ENCODE assay signal across 8 cellular contexts in the genomic region with DNA sequence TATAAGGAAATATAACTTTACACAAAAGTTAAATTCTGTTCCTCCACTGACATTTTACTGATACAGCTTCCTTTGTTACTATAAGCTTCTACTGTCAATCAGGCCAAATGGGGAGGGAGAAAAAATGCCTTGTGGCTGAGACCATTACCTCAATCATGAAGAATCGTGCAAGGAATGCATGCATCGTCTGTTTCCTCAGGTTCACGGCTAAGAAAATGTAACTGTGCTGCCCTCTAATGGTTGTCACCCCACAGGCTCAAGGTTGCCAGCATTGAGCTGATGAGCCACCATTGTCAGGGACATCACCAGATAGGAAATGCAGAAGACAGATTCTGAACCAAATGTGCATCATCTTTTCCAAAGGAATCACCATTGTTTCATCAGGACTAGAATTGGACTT.
DNase-seq lines count a peak whose midpoint lies in the region; ATAC-seq and TF ChIP-seq lines count a peak whose summit lies in the region.

No MANE protein-coding gene starts in this region.

- peak; percentile 64; the same call in 2 of the 3 replicates for ATAC-seq in DND-41 (ENCODE audit: insufficient read depth, low read depth)
- ATAC-seq in heart left ventricle: peak; percentile 69 to 81 (median 70)
- no peak for ATAC-seq in GM21390 (IDR thresholded peaks at IDR 0.05; ENCODE audit: unreplicated experiment)
- no peak for ATAC-seq in GM19351 (IDR thresholded peaks at IDR 0.05; ENCODE audit: unreplicated experiment)

- no peak overlapping the region for H3K4me2 ChIP-seq in DND-41 (ENCODE audit: insufficient read depth, low read length)

- H3K9ac ChIP-seq in DND-41 (ENCODE audit: low read depth, low read length): no peak overlapping the region
- no peak overlapping the region for H3K9ac ChIP-seq in SK-N-MC (ENCODE audit: insufficient read length)

- H3K27me3 ChIP-seq in DND-41 (ENCODE audit: insufficient read depth, low read length, poor library complexity) (no peaks in the 10 kb centered on the region), heart left ventricle (no peaks in the 10 kb centered on the region)

- H3K36me3 ChIP-seq in DND-41 (ENCODE audit: insufficient read depth, low read length): no peaks in the 10 kb centered on the region
- no peaks in the 10 kb centered on the region for H3K36me3 ChIP-seq in SK-N-MC (ENCODE audit: insufficient read depth, low read length)
- no peaks in the 10 kb centered on the region for H3K36me3 ChIP-seq in heart left ventricle

- peak; percentile 71 for TF ChIP-seq CTCF in DND-41 (IDR thresholded peaks at IDR 0.05; ENCODE audit: borderline replicate concordance, extremely low read depth, low read length, poor library complexity, severe bottlenecking)
- peak; percentile 31 to 66 (median 56) for TF ChIP-seq CTCF in heart left ventricle (IDR thresholded peaks at IDR 0.05)

- H2AFZ ChIP-seq in DND-41 (ENCODE audit: low read depth, low read length): no peak overlapping the region

- no peaks in the 10 kb centered on the region for H4K20me1 ChIP-seq in DND-41 (ENCODE audit: insufficient read depth, low read length)

- no peaks in the 10 kb centered on the region for H3K79me2 ChIP-seq in DND-41 (ENCODE audit: insufficient read depth, low read length)

- no peaks in the 10 kb centered on the region for H3K4me1 ChIP-seq in DND-41 (ENCODE audit: insufficient read depth, low read length)
- no peaks in the 10 kb centered on the region for H3K4me1 ChIP-seq in heart left ventricle

- H3K27ac ChIP-seq in DND-41 (ENCODE audit: low read length): no peak overlapping the region
- no peak overlapping the region for H3K27ac ChIP-seq in SK-N-MC
- no peak overlapping the region for H3K27ac ChIP-seq in heart left ventricle

- TF ChIP-seq POLR2A in heart left ventricle (IDR thresholded peaks at IDR 0.05): no peak

- DNase-seq in DND-41: peak; percentile 33
- DNase-seq in Jurkat, Clone E6-1 (ENCODE audit: low read depth, low spot score): peak; percentile 32
- DNase-seq in SK-N-MC (ENCODE audit: low read depth, low spot score): peak; percentile 18
- peak in 2 of 5 donors; percentile 20 to 31 for DNase-seq in heart left ventricle
- peak; percentile 63 for DNase-seq in superior temporal gyrus (ENCODE audit: extremely low spot score)
- no peak for DNase-seq in MV-4-11 (lab: John Stamatoyannopoulos, UW)

- H3K4me3 ChIP-seq in DND-41 (ENCODE audit: low read depth in 1 of 2, low read length in 2 of 2) (no peak overlapping the region), SK-N-MC (no peak overlapping the region), heart left ventricle (no peak overlapping the region)
- H3K4me3 ChIP-seq in Jurkat, Clone E6-1 (ENCODE audit: low read length): no peak overlapping the region

- 0 to 5% (median 2%) methylated on average over 3 of the region's 3 CpGs for WGBS in heart left ventricle, 4 donors

- H3K9me3 ChIP-seq in DND-41 (ENCODE audit: insufficient read depth, low read length, severe bottlenecking): no peaks in the 10 kb centered on the region
- no peaks in the 10 kb centered on the region for H3K9me3 ChIP-seq in SK-N-MC (ENCODE audit: low read depth, low read length)
- no peaks in the 10 kb centered on the region for H3K9me3 ChIP-seq in heart left ventricle

- intact Hi-C loops in heart left ventricle (cut with DNase I): loop anchor here in 9 of 10 donors (1.0 to 10.0 kb wide), 5 partner anchors 63 to 145 kb away; no protein-coding TSS in a partner anchor

Comparison
In these comparisons a context has a peak if more than half of its experiments do, and no peak if none do; other contexts are left out.
1. ATAC-seq: peak in DND-41 (single experiment) and heart left ventricle (4 of 4); none in GM21390 (single experiment) and GM19351 (single experiment).